ENCODE assay signal across 22 cellular contexts in genomic region chr15:67777773-67778172, GRCh38. TPM values are rescaled to one million over a fixed set of nuclear protein-coding genes. Genes with fewer than 3 reads are reported as not detected.
"Had no signal": no experiment of that assay in that cellular context is flagged by ENCODE, and none has a peak within 500 bp of the region (broad histone marks: within the 10 kb centered on the region; RNA-seq: fewer than 3 reads in every experiment).

No MANE protein-coding gene starts in this region.

- H3K27me3 ChIP-seq: dorsolateral prefrontal cortex, right lobe of liver, suprapubic skin, transverse colon, upper lobe of right lung, uterus had no signal

- H3K27me3 Mint-ChIP-seq: naive B cell; natural killer cell treated with Interleukin-12 subunit alpha and Interleukin-12 subunit beta and Interleukin-15 and Interleukin-18, amount 100 ng/mL, for 72 hours; stimulated activated naive CD8-positive, alpha-beta T cell treated with anti-CD3 and anti-CD28 coated beads, Interleukin-15, amount 100 ng/mL, for 72 hours had no signal

- H3K79me2 ChIP-seq: parathyroid adenoma had no signal

- H3K4me3 ChIP-seq: dorsolateral prefrontal cortex, lower lobe of right lung, right lobe of liver, smooth muscle cell, suprapubic skin, transverse colon, upper lobe of right lung, uterus had no signal

- ATAC-seq: left ventricle myocardium superior; lower lobe of right lung; natural killer cell treated with Interleukin-12 subunit alpha and Interleukin-12 subunit beta and Interleukin-15 and Interleukin-18, amount 100 ng/mL, for 72 hours; right lobe of liver; stimulated activated naive CD8-positive, alpha-beta T cell treated with anti-CD3 and anti-CD28 coated beads, Interleukin-15, amount 100 ng/mL, for 72 hours; upper lobe of right lung had no signal

- H3K36me3 ChIP-seq: lower lobe of right lung, right lobe of liver, transverse colon, upper lobe of right lung, uterus had no signal

- H3K9me3 Mint-ChIP-seq: naive B cell; natural killer cell treated with Interleukin-12 subunit alpha and Interleukin-12 subunit beta and Interleukin-15 and Interleukin-18, amount 100 ng/mL, for 72 hours; neural crest cell; stimulated activated naive CD8-positive, alpha-beta T cell treated with anti-CD3 and anti-CD28 coated beads, Interleukin-15, amount 100 ng/mL, for 72 hours had no signal

- H3K4me1 ChIP-seq: lower lobe of right lung, parathyroid adenoma, right lobe of liver, suprapubic skin, transverse colon, upper lobe of right lung, uterus had no signal

- H3K27ac ChIP-seq: dorsolateral prefrontal cortex, lower lobe of right lung, parathyroid adenoma, right lobe of liver, suprapubic skin, transverse colon, upper lobe of right lung, uterus had no signal

- H2AFZ ChIP-seq: parathyroid adenoma had no signal

- DNase-seq: dorsolateral prefrontal cortex; effector CD4-positive, alpha-beta T cell; left ventricle myocardium superior; lower lobe of right lung; naive B cell; right lobe of liver; stimulated activated CD4-positive, alpha-beta T cell treated with anti-CD3 and anti-CD28 coated beads, Interleukin-12 subunit alpha, Interleukin-12 subunit beta, amount 100 ng/mL, for 4 hours; stimulated activated CD4-positive, alpha-beta T cell treated with anti-CD3 and anti-CD28 coated beads, Interleukin-1b, Interleukin-23, amount 100 ng/mL, for 48 hours; stimulated activated CD4-positive, alpha-beta T cell treated with anti-CD3 and anti-CD28 coated beads, Interleukin-4, amount 100 ng/mL, for 1 hour; stimulated activated CD8-positive, alpha-beta memory T cell treated with anti-CD3 and anti-CD28 coated beads, Interleukin-4, amount 100 ng/mL, for 48 hours; stimulated activated naive CD4-positive, alpha-beta T cell; stimulated activated naive CD8-positive, alpha-beta T cell treated with anti-CD3 and anti-CD28 coated beads, Interleukin-15, amount 100 ng/mL, for 72 hours; transverse colon; upper lobe of right lung; uterus had no signal

- H3K4me3 Mint-ChIP-seq: naive B cell; natural killer cell treated with Interleukin-12 subunit alpha and Interleukin-12 subunit beta and Interleukin-15 and Interleukin-18, amount 100 ng/mL, for 72 hours; neural crest cell; stimulated activated naive CD8-positive, alpha-beta T cell treated with anti-CD3 and anti-CD28 coated beads, Interleukin-15, amount 100 ng/mL, for 72 hours had no signal

- H3K9ac ChIP-seq: parathyroid adenoma had no signal

- H3K27ac Mint-ChIP-seq: natural killer cell treated with Interleukin-12 subunit alpha and Interleukin-12 subunit beta and Interleukin-15 and Interleukin-18, amount 100 ng/mL, for 72 hours; progenitor cell of endocrine pancreas; stimulated activated naive CD8-positive, alpha-beta T cell treated with anti-CD3 and anti-CD28 coated beads, Interleukin-15, amount 100 ng/mL, for 72 hours had no signal

- H3K9me3 ChIP-seq: lower lobe of right lung, right lobe of liver, suprapubic skin, transverse colon, upper lobe of right lung, uterus had no signal

- H3K36me3 Mint-ChIP-seq: naive B cell; natural killer cell treated with Interleukin-12 subunit alpha and Interleukin-12 subunit beta and Interleukin-15 and Interleukin-18, amount 100 ng/mL, for 72 hours had no signal

- H3K4me2 ChIP-seq: smooth muscle cell had no signal

RNA-seq across cellular contexts. Expression of gene SKOR1, which starts 47.5 kb away (rescaled TPM):
- total RNA-seq: fibroblast of villous mesenchyme had no signal
